16 cellular contexts compared by ENCODE assay signal in genomic region chr3:151109401-151109800, GRCh38. TPM values are rescaled to one million over a fixed set of nuclear protein-coding genes. Genes with fewer than 3 reads are reported as not detected.
DNase-seq lines count a peak whose midpoint lies in the region; ATAC-seq, FAIRE-seq and TF ChIP-seq lines count a peak whose summit lies in the region.
"Had no signal": no experiment of that assay in that cellular context is flagged by ENCODE, and none has a peak within 500 bp of the region (broad histone marks: within the 10 kb centered on the region; RNA-seq: fewer than 3 reads in every experiment).

No MANE protein-coding gene starts in this region.

- H2AFZ ChIP-seq in HepG2 (ENCODE audit: low read length): no peak overlapping the region
- H2AFZ ChIP-seq in hepatocyte: peak overlapping the region; percentile 15

- FAIRE-seq in HepG2 (lab: Jason Lieb, UNC): peak; percentile 72
- FAIRE-seq: GM19239 had no signal

- 3% methylated on average over 3 of the region's 3 CpGs for WGBS in HepG2 (ENCODE audit: low lambda C conversion rate)
- 54% methylated on average over 3 of the region's 3 CpGs for whole genome bisulfite sequencing in right lobe of liver (ENCODE audit: insufficient coverage, low coverage, low lambda C conversion rate, missing lambda C conversion rate)
- WGBS in hepatocyte (ENCODE audit: low lambda C conversion rate, missing lambda C conversion rate): 56% methylated on average over 3 of the region's 3 CpGs

- H3K4me2 ChIP-seq in HepG2 (ENCODE audit: low read depth, low read length) (peak overlapping the region; percentile 59), hepatocyte (peak overlapping the region; percentile 12)
- H3K4me2 ChIP-seq: BLaER1 had no signal

- no peaks in the 10 kb centered on the region for H3K9me3 ChIP-seq in HepG2 (ENCODE audit: low read length)
- no peaks in the 10 kb centered on the region for H3K9me3 ChIP-seq in right lobe of liver
- H3K9me3 ChIP-seq in hepatocyte (ENCODE audit: low read depth): no peaks in the 10 kb centered on the region
- H3K9me3 ChIP-seq: BLaER1 had no signal

- H3K9ac ChIP-seq in HepG2 (ENCODE audit: insufficient read depth, low read depth, low read length): no peak overlapping the region
- H3K9ac ChIP-seq: BLaER1 had no signal

- in situ Hi-C loops in HepG2 (cut with HindIII; ENCODE audit: extremely low pct_ligation_motif_present, low pct_unique_long_range_greater_than_20kb): no loop called here

- peak; percentile 6 for DNase-seq in HepG2 (ENCODE audit: low spot score)
- DNase-seq in right lobe of liver: no peak
- DNase-seq in hepatocyte (ENCODE audit: low spot score): no peak
- peak; percentile 9 for DNase-seq in renal cortical epithelial cell (ENCODE audit: low read depth)
- DNase-seq in NCI-H1694 (lab: John Stamatoyannopoulos, UW): no peak
- DNase-seq in Kasumi-1 (lab: John Stamatoyannopoulos, UW): no peak
- DNase-seq: AML-193; CD8-positive, alpha-beta memory T cell; DMS53; GF-D8; GOT3; H9 had no signal

- no peaks in the 10 kb centered on the region for H3K9me2 ChIP-seq in hepatocyte (replicated peaks; ENCODE audit: insufficient read depth)

- CTCF ChIA-PET in HepG2 (lab: Yijun Ruan, JAX; ENCODE audit: low intra/inter-chr PET ratio, low total read pairs): no interaction called here

- ATAC-seq in HepG2 (peak; percentile 92), right lobe of liver (no peak), HG03469 (IDR thresholded peaks at IDR 0.05; ENCODE audit: unreplicated experiment) (no peak)

- no peak for TF ChIP-seq EP300 in HepG2 (IDR thresholded peaks at IDR 0.05; ENCODE audit: low read depth in 2 of 2, low read length in 2 of 2)
- no peak for TF ChIP-seq EP300 in HepG2 (CRISPR knock-in tag; IDR thresholded peaks at IDR 0.05; ENCODE audit: borderline replicate concordance)

- H3K27ac ChIP-seq in HepG2 (ENCODE audit: extremely low read length, insufficient read depth, low read length) (no peak overlapping the region), right lobe of liver (no peak overlapping the region), hepatocyte (no peak overlapping the region)
- H3K27ac ChIP-seq: 22Rv1, BLaER1 had no signal

- H4K20me1 ChIP-seq in HepG2 (ENCODE audit: insufficient read depth, low read length) (no peaks in the 10 kb centered on the region), hepatocyte (ENCODE audit: insufficient read depth, poor library complexity, severe bottlenecking) (no peaks in the 10 kb centered on the region)
- H4K20me1 ChIP-seq: BLaER1 had no signal

- H3K4me3 ChIP-seq in HepG2 (replicated peaks in 1 of 3; ENCODE audit: insufficient read depth in 1 of 3, low read depth in 2 of 3, low read length in 3 of 3) (peak overlapping the region in 2 of 3 experiments; percentile 4 to 11; a peak in 2 of 6 replicates), right lobe of liver (no peak overlapping the region), hepatocyte (no peak overlapping the region)
- H3K4me3 ChIP-seq: BLaER1 had no signal

- POLR2A ChIA-PET in HepG2 (lab: Yijun Ruan, JAX): no interaction called here

- TF ChIP-seq RAD21 in HepG2 (CRISPR knock-in tag; IDR thresholded peaks at IDR 0.05): no peak

- BruUV-seq in HepG2 (replicated peaks; lab: Mats Ljungman, UMichigan): no TSS peak

- TF ChIP-seq POLR2A in HepG2 (IDR thresholded peaks at IDR 0.05; ENCODE audit: insufficient read depth in 1 of 2, low read depth in 2 of 2, low read length in 2 of 2) (no peak), right lobe of liver (IDR thresholded peaks at IDR 0.05) (no peak)

- H3K79me2 ChIP-seq in HepG2 (ENCODE audit: insufficient read depth, low read length) (no peaks in the 10 kb centered on the region), hepatocyte (no peaks in the 10 kb centered on the region)

- no peaks in the 10 kb centered on the region for H3K36me3 ChIP-seq in HepG2 (replicated peaks in 1 of 2; ENCODE audit: control insufficient read depth in 1 of 2, insufficient read depth in 2 of 2, low read length in 2 of 2)
- no peaks in the 10 kb centered on the region for H3K36me3 ChIP-seq in right lobe of liver
- no peaks in the 10 kb centered on the region for H3K36me3 ChIP-seq in hepatocyte (replicated peaks; ENCODE audit: insufficient read depth, low read depth)
- H3K36me3 ChIP-seq: BLaER1 had no signal

- TF ChIP-seq CTCF in HepG2 (CRISPR knock-in tag; IDR thresholded peaks at IDR 0.05): no peak
- no peak for TF ChIP-seq CTCF in right lobe of liver (IDR thresholded peaks at IDR 0.05)
- TF ChIP-seq CTCF in hepatocyte (IDR thresholded peaks at IDR 0.05; ENCODE audit: poor library complexity): no peak

- H3K4me1 ChIP-seq in HepG2 (ENCODE audit: insufficient read depth, low read length) (peaks cover 11% of the 10 kb centered on the region; the same call in 1 of the 2 replicates), right lobe of liver (no peaks in the 10 kb centered on the region), hepatocyte (ENCODE audit: insufficient read depth) (no peaks in the 10 kb centered on the region)

- H3K27me3 ChIP-seq in HepG2 (ENCODE audit: control insufficient read depth in 1 of 2, insufficient read depth in 2 of 2, low read length in 2 of 2): no peaks in the 10 kb centered on the region; a peak in 2 of 5 replicates
- no peaks in the 10 kb centered on the region for H3K27me3 ChIP-seq in right lobe of liver
- H3K27me3 ChIP-seq in hepatocyte: no peaks in the 10 kb centered on the region
- H3K27me3 ChIP-seq: BLaER1 had no signal

- intact Hi-C loops in HepG2 (cut with micrococcal nuclease; ENCODE audit: unreplicated experiment) (no loop called here), right lobe of liver (cut with DNase I) (no loop called here)

TF ChIP-seq in HepG2, 621 proteins besides CTCF, POLR2A, EP300 and RAD21 (continues in another document):
- no peak for TF ChIP-seq HOXA3 (CRISPR knock-in tag; IDR thresholded peaks at IDR 0.05)
- TF ChIP-seq POLR2AphosphoS5 (IDR thresholded peaks at IDR 0.05; ENCODE audit: low read depth, low read length): no peak
- TF ChIP-seq ZNF772 (CRISPR knock-in tag; IDR thresholded peaks at IDR 0.05): no peak
- TF ChIP-seq, protein P1, sequence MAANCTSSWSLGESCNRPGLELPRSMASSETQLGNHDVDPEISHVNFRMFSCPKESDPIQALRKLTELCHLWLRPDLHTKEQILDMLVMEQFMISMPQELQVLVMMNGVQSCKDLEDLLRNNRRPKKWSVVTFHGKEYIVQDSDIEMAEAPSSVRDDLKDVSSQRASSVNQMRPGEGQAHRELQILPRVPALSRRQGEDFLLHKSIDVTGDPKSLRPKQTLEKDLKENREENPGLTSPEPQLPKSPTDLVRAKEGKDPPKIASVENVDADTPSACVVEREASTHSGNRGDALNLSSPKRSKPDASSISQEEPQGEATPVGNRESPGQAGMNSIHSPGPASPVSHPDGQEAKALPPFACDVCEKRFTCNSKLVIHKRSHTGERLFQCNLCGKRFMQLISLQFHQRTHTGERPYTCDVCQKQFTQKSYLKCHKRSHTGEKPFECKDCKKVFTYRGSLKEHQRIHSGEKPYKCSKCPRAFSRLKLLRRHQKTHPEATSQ (CRISPR knock-in tag; IDR thresholded peaks at IDR 0.05; ENCODE audit: borderline replicate concordance): no peak
- TF ChIP-seq, protein P2, sequence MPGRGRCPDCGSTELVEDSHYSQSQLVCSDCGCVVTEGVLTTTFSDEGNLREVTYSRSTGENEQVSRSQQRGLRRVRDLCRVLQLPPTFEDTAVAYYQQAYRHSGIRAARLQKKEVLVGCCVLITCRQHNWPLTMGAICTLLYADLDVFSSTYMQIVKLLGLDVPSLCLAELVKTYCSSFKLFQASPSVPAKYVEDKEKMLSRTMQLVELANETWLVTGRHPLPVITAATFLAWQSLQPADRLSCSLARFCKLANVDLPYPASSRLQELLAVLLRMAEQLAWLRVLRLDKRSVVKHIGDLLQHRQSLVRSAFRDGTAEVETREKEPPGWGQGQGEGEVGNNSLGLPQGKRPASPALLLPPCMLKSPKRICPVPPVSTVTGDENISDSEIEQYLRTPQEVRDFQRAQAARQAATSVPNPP (CRISPR knock-in tag; IDR thresholded peaks at IDR 0.05): no peak
- no peak for TF ChIP-seq ZNF720 (CRISPR knock-in tag; IDR thresholded peaks at IDR 0.05)
- no peak for TF ChIP-seq NFKBIZ (CRISPR knock-in tag; IDR thresholded peaks at IDR 0.05)
- TF ChIP-seq SRSF9 (IDR thresholded peaks at IDR 0.05; ENCODE audit: borderline replicate concordance, insufficient read depth, low read depth, low read length, poor library complexity, severe bottlenecking): no peak

RNA-seq across cellular contexts. Expression of gene MED12L, which starts 23.9 kb away (rescaled TPM):
- total RNA-seq in HepG2 (2016; rRNA removed; fragmentation: Illumina TruSeq; extraction: Trizol) (0.64 and 0.81 TPM in 2 replicates), right lobe of liver (under 1 TPM; 0.04 to 0.64 (median 0.40) TPM), hepatocyte (2.7 TPM in 2 replicates), renal cortical epithelial cell (under 0.01 and 0.30 TPM in 2 replicates)
- 0.44 and 0.71 TPM in 2 replicates for total RNA-seq in HepG2 (2016; cell fraction: cytosol; rRNA removed; fragmentation: Illumina TruSeq; extraction: Trizol; ENCODE audit: low read depth)
- total RNA-seq in HepG2 (2016; cell fraction: insoluble cytoplasmic fraction; rRNA removed; fragmentation: Illumina TruSeq; extraction: Trizol): 0.54 and 0.61 TPM in 2 replicates
- total RNA-seq in HepG2 (2016; cell fraction: membrane; rRNA removed; fragmentation: Illumina TruSeq; extraction: Trizol): 0.48 and 0.59 TPM in 2 replicates
- total RNA-seq in HepG2 (2016; cell fraction: nucleus; rRNA removed; fragmentation: Illumina TruSeq; extraction: Trizol): 1.1 and 1.4 TPM in 2 replicates
- polyA plus RNA-seq in HepG2 (2011; rRNA removed) (0.05 and 0.07 TPM in 2 replicates), hepatocyte (0.07 and 1.9 TPM in 2 replicates)
- 0.01 and 0.08 TPM in 2 replicates for polyA plus RNA-seq in HepG2 (2011; cell fraction: cytosol; rRNA removed)
- polyA plus RNA-seq in HepG2 (2011; cell fraction: nucleus; rRNA removed): 0.21 and 0.24 TPM in 2 replicates
- polyA plus RNA-seq in HepG2 (2012): 0.21 TPM in 1 of 2 replicates, not detected in the other
- 0.17 and 0.23 TPM in 2 replicates for polyA plus RNA-seq in HepG2 (2016; cell fraction: cytosol; fragmentation: Illumina TruSeq; extraction: Trizol; ENCODE audit: low read depth)
- 0.08 and 0.13 TPM in 2 replicates for polyA plus RNA-seq in HepG2 (2016; cell fraction: insoluble cytoplasmic fraction; fragmentation: Illumina TruSeq; extraction: Trizol; ENCODE audit: low read depth)
- 0.24 and 0.39 TPM in 2 replicates for polyA plus RNA-seq in HepG2 (2016; cell fraction: membrane; fragmentation: Illumina TruSeq; extraction: Trizol; ENCODE audit: low read depth)
- polyA plus RNA-seq in HepG2 (2016; cell fraction: nucleus; fragmentation: Illumina TruSeq; extraction: Trizol; ENCODE audit: insufficient read depth, low read depth): 0.52 and 1.2 TPM in 2 replicates
- 0.12 and 0.21 TPM in 2 replicates for polyA minus RNA-seq in HepG2 (2011; rRNA and poly(A)+ RNA removed; ENCODE audit: low replicate concordance)
- polyA minus RNA-seq in HepG2 (2011; cell fraction: cytosol; rRNA and poly(A)+ RNA removed): 0.10 and 0.70 TPM in 2 replicates
- 0.50 and 2.3 TPM in 2 replicates for polyA minus RNA-seq in HepG2 (2011; cell fraction: nucleus; rRNA and poly(A)+ RNA removed)

Comparison
In these comparisons a context has a peak if more than half of its experiments do, and no peak if none do; other contexts are left out.
1. DNase-seq: peak in HepG2 (single experiment) and renal cortical epithelial cell (single experiment); none in right lobe of liver (0 of 3), hepatocyte (single experiment), NCI-H1694 (single experiment) and Kasumi-1 (0 of 2).
2. H3K4me3 ChIP-seq: peak in HepG2 (2 of 3); none in right lobe of liver (0 of 3) and hepatocyte (single experiment).